1 cellular context compared by ENCODE assay signal in genomic region chr7:75414186-75414585, GRCh38. TPM values are rescaled to one million over a fixed set of nuclear protein-coding genes. Genes with fewer than 3 reads are reported as not detected.
"Had no signal": no experiment of that assay in that cellular context is flagged by ENCODE, and none has a peak within 500 bp of the region (broad histone marks: within the 10 kb centered on the region; RNA-seq: fewer than 3 reads in every experiment).

No MANE protein-coding gene starts in this region.

RNA-seq across cellular contexts. Expression of gene TRIM73, which starts 18.8 kb away (rescaled TPM):
- total RNA-seq: kidney epithelial cell had no signal
